Comparison of ENCODE assay signal across 10 cellular contexts in the genomic region with DNA sequence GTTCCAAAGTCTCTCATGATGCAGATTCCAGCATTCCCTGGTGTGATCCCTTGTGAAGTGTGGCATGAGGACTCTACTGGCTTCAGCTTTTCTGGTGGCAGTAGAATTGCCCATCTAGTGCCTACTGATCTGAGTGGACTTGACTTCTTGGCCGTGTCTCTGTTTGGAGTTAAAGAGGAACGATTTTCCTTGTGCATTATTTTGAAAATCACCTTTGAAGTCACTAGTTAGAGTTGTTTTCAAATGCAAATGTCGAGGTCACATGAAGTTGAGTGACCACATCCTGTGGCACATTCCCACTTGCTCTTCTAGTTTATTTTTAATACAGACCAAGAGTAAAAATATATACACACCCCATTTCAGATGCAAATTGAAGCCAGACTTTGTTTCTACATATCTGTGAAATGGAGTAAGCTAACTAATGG.
A peak's percentile ranks its signal among the peaks of the same experiment; 100 is the strongest.
DNase-seq lines count a peak whose midpoint lies in the region; ATAC-seq, FAIRE-seq and TF ChIP-seq lines count a peak whose summit lies in the region.
"Had no signal": no experiment of that assay in that cellular context is flagged by ENCODE, and none has a peak within 500 bp of the region (broad histone marks: within the 10 kb centered on the region; RNA-seq: fewer than 3 reads in every experiment).

No MANE protein-coding gene starts in this region.

- H3K36me3 ChIP-seq in H1 (ENCODE audit: control insufficient read depth in 2 of 4, insufficient read depth in 4 of 4, low read length in 3 of 4): peaks cover 0 to 3% (median 0%) of the 10 kb centered on the region in 4 experiments; a peak in 1 of 8 replicates
- H3K36me3 ChIP-seq in Caco-2 (ENCODE audit: control insufficient read depth, insufficient read depth, low read length): no peaks in the 10 kb centered on the region

- no peaks in the 10 kb centered on the region for H3K79me2 ChIP-seq in H1 (ENCODE audit: control insufficient read depth in 1 of 2, insufficient read depth in 2 of 2, low read length in 2 of 2)

- H2BK20ac ChIP-seq in H1 (ENCODE audit: low read length): peak overlapping the region; percentile 44; the same call in 1 of the 2 replicates

- TF ChIP-seq EP300 in H1 (IDR thresholded peaks at IDR 0.05; ENCODE audit: borderline replicate concordance in 1 of 2, low read depth in 2 of 2, low read length in 2 of 2): no peak

- FAIRE-seq in H1 (lab: Jason Lieb, UNC): no peak

- intact Hi-C loops in Caco-2 (cut with micrococcal nuclease; ENCODE audit: unreplicated experiment): no loop called here

- no peaks in the 10 kb centered on the region; the same call in 1 of the 2 replicates for H3K79me1 ChIP-seq in H1 (ENCODE audit: low read depth, low read length)

- BruUV-seq in Caco-2 (replicated peaks; lab: Mats Ljungman, UMichigan): no TSS peak

- H3K27ac Mint-ChIP-seq in progenitor cell of endocrine pancreas (no peak overlapping the region), Caco-2 (ENCODE audit: unreplicated experiment) (no peak overlapping the region)

- H2BK5ac ChIP-seq in H1 (ENCODE audit: low read depth, low read length): peak overlapping the region; percentile 73; the same call in 1 of the 2 replicates

- H3K27me3 ChIP-seq in H1 (replicated peaks in 1 of 4; ENCODE audit: control insufficient read depth in 3 of 4, extremely low read depth in 1 of 4, insufficient read depth in 3 of 4, low read length in 3 of 4) (no peaks in the 10 kb centered on the region), Caco-2 (replicated peaks; ENCODE audit: control insufficient read depth, insufficient read depth, low read length) (no peaks in the 10 kb centered on the region)
- H3K27me3 ChIP-seq: dorsolateral prefrontal cortex had no signal

- H3K18ac ChIP-seq in H1 (ENCODE audit: extremely low read depth, low read length): 0 out of 2 replicates have a peak overlapping the region, but pooled peaks have one; percentile 34

- no peak overlapping the region for H2AFZ ChIP-seq in H1 (ENCODE audit: low read length)

- no peak overlapping the region for H3K56ac ChIP-seq in H1 (replicated peaks; ENCODE audit: insufficient read length, low read depth, low read length)

- H3K9me3 ChIP-seq in H1 (ENCODE audit: insufficient read depth in 2 of 2, low read depth in 1 of 2, low read length in 1 of 2) (no peaks in the 10 kb centered on the region), Caco-2 (no peaks in the 10 kb centered on the region)

- no peak overlapping the region for H4K8ac ChIP-seq in H1 (ENCODE audit: extremely low read depth, insufficient read depth, low read length)

- no peak overlapping the region for H3K14ac ChIP-seq in H1 (ENCODE audit: insufficient read length)

- no peak overlapping the region for H2BK12ac ChIP-seq in H1 (ENCODE audit: low read depth, low read length)

- H3K27ac ChIP-seq in H1 (ENCODE audit: low read depth, low read length): no peak overlapping the region

- no peaks in the 10 kb centered on the region for H3K9me3 Mint-ChIP-seq in progenitor cell of endocrine pancreas (ENCODE audit: low read depth)
- no peaks in the 10 kb centered on the region for H3K9me3 Mint-ChIP-seq in Caco-2 (ENCODE audit: unreplicated experiment)

- H3K4ac ChIP-seq in H1 (replicated peaks; ENCODE audit: insufficient read length, low read depth, low read length): no peak overlapping the region

- in situ Hi-C loops in ACHN (cut with HindIII; ENCODE audit: low pct_ligation_motif_present, low pct_unique_long_range_greater_than_20kb, low sequenced_read_pairs): no loop called here

- H3K4me1 Mint-ChIP-seq in progenitor cell of endocrine pancreas (ENCODE audit: low read depth) (no peaks in the 10 kb centered on the region), Caco-2 (ENCODE audit: low read depth, unreplicated experiment) (no peaks in the 10 kb centered on the region)

- H3K4me1 ChIP-seq in H1 (replicated peaks in 1 of 4; ENCODE audit: control insufficient read depth in 3 of 4, insufficient read depth in 4 of 4, low read length in 3 of 4) (peaks cover 0 to 12% (median 7%) of the 10 kb centered on the region in 4 experiments; a peak in 6 of 7 replicates), Caco-2 (no peaks in the 10 kb centered on the region)

- no peak overlapping the region for H2BK15ac ChIP-seq in H1 (ENCODE audit: low read length)

- H2BK120ac ChIP-seq in H1 (replicated peaks; ENCODE audit: low read depth, low read length): no peak overlapping the region

- H3K4me3 Mint-ChIP-seq in progenitor cell of endocrine pancreas (ENCODE audit: low read depth) (no peak overlapping the region), Caco-2 (ENCODE audit: unreplicated experiment) (no peak overlapping the region)

- POLR2A ChIA-PET in H1 (lab: Charles Lee; ENCODE audit: partially characterized antibody) (no interaction called here), Caco-2 (lab: Charles Lee) (no interaction called here)

- 70% methylated on average over 3 of the region's 3 CpGs; no CpG with 5 or more reads in 1 of the 2 experiments for WGBS in H1 (ENCODE audit: extremely low coverage in 1 of 2, insufficient coverage in 1 of 2, insufficient read length in 1 of 2, insufficient replicate concordance in 2 of 2, low coverage in 1 of 2, low lambda C conversion rate in 2 of 2, missing lambda C conversion rate in 1 of 2), 2 experiments

- no peak overlapping the region for H2AK5ac ChIP-seq in H1 (ENCODE audit: low read depth, low read length)

- DNase-seq in H1 (ENCODE audit: low read depth in 1 of 2, low spot score in 2 of 2) (no peak), progenitor cell of endocrine pancreas (ENCODE audit: low spot score, unreplicated experiment) (no peak), ACHN (no peak), superior temporal gyrus (ENCODE audit: extremely low spot score) (no peak), Caco-2 (no peak)
- DNase-seq: dorsolateral prefrontal cortex, Kasumi-1 had no signal

- no peak overlapping the region for H4K5ac ChIP-seq in H1 (ENCODE audit: insufficient read length, low read depth, low read length)

- H4K91ac ChIP-seq in H1 (replicated peaks; ENCODE audit: insufficient read length, low read length): no peak overlapping the region

- no peaks in the 10 kb centered on the region for H3K36me3 Mint-ChIP-seq in progenitor cell of endocrine pancreas (ENCODE audit: insufficient read depth)
- no peaks in the 10 kb centered on the region for H3K36me3 Mint-ChIP-seq in Caco-2 (ENCODE audit: insufficient read depth, unreplicated experiment)

- no peak for TF ChIP-seq RAD21 in H1 (IDR thresholded peaks at IDR 0.05 in 1 of 2, conservative IDR thresholded peaks at IDR 0.05 in 1 of 2; ENCODE audit: low read depth in 2 of 2, low read length in 2 of 2)

- no peak overlapping the region for H3K9ac ChIP-seq in H1 (replicated peaks in 1 of 4; ENCODE audit: extremely low read depth in 1 of 4, low read depth in 3 of 4, low read length in 3 of 4)

- TF ChIP-seq CTCF in H1 (IDR thresholded peaks at IDR 0.05; ENCODE audit: control extremely low read depth in 1 of 3, insufficient read depth in 1 of 3, low read depth in 1 of 3, low read length in 3 of 3) (no peak), progenitor cell of endocrine pancreas (IDR thresholded peaks at IDR 0.05; ENCODE audit: unreplicated experiment) (no peak), Caco-2 (IDR thresholded peaks at IDR 0.05; ENCODE audit: insufficient read depth in 1 of 2, low read depth in 1 of 2, low read length in 1 of 2, severe bottlenecking in 1 of 2, unreplicated experiment in 1 of 2) (no peak)

- H3K4me2 ChIP-seq in H1 (ENCODE audit: insufficient read depth in 1 of 2, low read depth in 2 of 2, low read length in 2 of 2): peak overlapping the region; percentile 37 to 61

- CTCF ChIA-PET in H1 (lab: Charles Lee; ENCODE audit: partially characterized antibody) (interaction anchor here (0.7 to 6.5 kb wide), 9 partner anchors 15 to 471 kb away, joined by 3 to 44 read pairs (median 7); no protein-coding TSS in a partner anchor), Caco-2 (lab: Charles Lee) (no interaction called here)

- no peak for TF ChIP-seq POLR2A in H1 (IDR thresholded peaks at IDR 0.05; ENCODE audit: control extremely low read depth in 1 of 2, low read depth in 2 of 2, low read length in 2 of 2)

- no peak overlapping the region for H3K23ac ChIP-seq in H1 (ENCODE audit: insufficient read length)

- ATAC-seq in GM21423 (IDR thresholded peaks at IDR 0.05; ENCODE audit: unreplicated experiment): peak; percentile 76
- ATAC-seq in HG03460 (IDR thresholded peaks at IDR 0.05; ENCODE audit: unreplicated experiment): peak; percentile 71

- H3K23me2 ChIP-seq in H1 (ENCODE audit: low read depth, low read length): no peaks in the 10 kb centered on the region

- H4K20me1 ChIP-seq in H1 (replicated peaks in 1 of 2; ENCODE audit: control insufficient read depth in 1 of 2, insufficient read depth in 2 of 2, low read length in 2 of 2): no peaks in the 10 kb centered on the region

- H3K4me3 ChIP-seq in GM08714 (ENCODE audit: low read length) (peak overlapping the region; percentile 71; the same call in 1 of the 2 replicates), H1 (ENCODE audit: extremely low read depth in 1 of 4, insufficient read depth in 2 of 4, low read depth in 3 of 4, low read length in 4 of 4) (no peak overlapping the region), Caco-2 (ENCODE audit: low read depth, low read length) (no peak overlapping the region)
- H3K4me3 ChIP-seq: dorsolateral prefrontal cortex had no signal

- no peaks in the 10 kb centered on the region for H3K27me3 Mint-ChIP-seq in progenitor cell of endocrine pancreas
- peaks cover 3% of the 10 kb centered on the region for H3K27me3 Mint-ChIP-seq in Caco-2 (ENCODE audit: insufficient read depth, unreplicated experiment)

TF ChIP-seq in H1, 55 proteins besides CTCF, POLR2A, EP300 and RAD21:
- TF ChIP-seq RNF2 (IDR thresholded peaks at IDR 0.05; ENCODE audit: borderline replicate concordance, low read depth, low read length, missing control alignments, poor library complexity, severe bottlenecking): no peak
- no peak for TF ChIP-seq SP4 (IDR thresholded peaks at IDR 0.05; ENCODE audit: low read length)
- no peak for TF ChIP-seq CREB1 (IDR thresholded peaks at IDR 0.05)
- TF ChIP-seq E2F6 (IDR thresholded peaks at IDR 0.05): no peak
- TF ChIP-seq FOSL1 (IDR thresholded peaks at IDR 0.05; ENCODE audit: insufficient read depth, low read depth, low read length): no peak
- no peak for TF ChIP-seq POLR2AphosphoS5 (IDR thresholded peaks at IDR 0.05; ENCODE audit: low read depth, low read length)
- TF ChIP-seq KDM1A (IDR thresholded peaks at IDR 0.05; ENCODE audit: borderline replicate concordance, low read length): no peak
